In the genomic region with DNA sequence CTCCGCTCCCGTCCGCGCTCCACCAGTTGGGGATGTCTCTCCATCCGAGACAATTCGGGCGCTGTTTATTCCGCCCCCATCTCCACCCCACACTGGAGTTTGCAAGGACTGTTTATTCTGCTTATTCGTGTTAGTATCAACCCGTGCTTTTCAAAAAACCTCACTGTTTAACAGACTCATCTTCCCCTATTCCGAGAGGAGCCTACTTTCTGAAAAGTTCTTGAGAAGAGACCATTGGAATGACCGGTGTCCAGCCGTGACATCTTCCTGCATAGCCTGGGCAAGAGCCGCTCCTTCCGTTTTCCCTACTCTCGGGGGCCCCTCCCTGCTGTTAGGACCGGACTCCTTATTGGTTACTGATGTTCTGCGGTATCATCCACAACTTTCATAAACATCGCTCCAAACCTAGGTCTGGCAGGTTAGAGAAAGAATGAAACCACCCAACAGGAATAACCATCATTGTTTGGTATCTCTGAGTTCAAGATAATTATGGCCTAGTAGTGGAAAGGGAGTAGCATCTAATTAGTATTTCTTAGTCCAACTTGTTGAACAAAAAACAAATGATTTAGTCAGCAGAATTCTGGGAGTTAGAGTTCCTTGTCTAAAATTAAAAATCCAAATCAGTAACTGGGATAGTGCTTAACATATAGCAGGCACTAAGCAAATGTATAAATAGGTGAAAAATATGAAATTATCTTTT, we compare ENCODE assay signal across 8 cellular contexts. TPM values are rescaled to one million over a fixed set of nuclear protein-coding genes. Genes with fewer than 3 reads are reported as not detected.
DNase-seq lines count a peak whose midpoint lies in the region; ATAC-seq and TF ChIP-seq lines count a peak whose summit lies in the region.

No MANE protein-coding gene starts in this region.

- H3K9me3 ChIP-seq in CD4-positive, CD25-positive, alpha-beta regulatory T cell (ENCODE audit: control insufficient read depth in 2 of 2, low read length in 2 of 2), result no peaks in the 10 kb centered on the region
- no peaks in the 10 kb centered on the region for H3K9me3 ChIP-seq in fibroblast of lung (ENCODE audit: control insufficient read depth, insufficient read depth, low read depth, low read length)
- H3K9me3 ChIP-seq in muscle layer of duodenum (ENCODE audit: control insufficient read depth in 1 of 2, low read length in 2 of 2), result no peaks in the 10 kb centered on the region

- H3K27me3 Mint-ChIP-seq in CD4-positive, CD25-positive, alpha-beta regulatory T cell, result peaks cover 6% of the 10 kb centered on the region
- peaks cover 5% of the 10 kb centered on the region for H3K27me3 Mint-ChIP-seq in activated T-cell treated with anti-CD3 and anti-CD28 coated beads, Interleukin-2, amount 50 U/mL, for 72 hours (ENCODE audit: low read depth)

- H3K4me1 ChIP-seq in CD4-positive, CD25-positive, alpha-beta regulatory T cell (ENCODE audit: control insufficient read depth, insufficient read depth, low read length, poor library complexity, severe bottlenecking), result peaks cover 31% of the 10 kb centered on the region
- H3K4me1 ChIP-seq in fibroblast of lung (ENCODE audit: control insufficient read depth, extremely low read depth, insufficient read depth, low read length), result no peaks in the 10 kb centered on the region
- peaks cover 5 to 26% of the 10 kb centered on the region in 2 donors for H3K4me1 ChIP-seq in muscle layer of duodenum (ENCODE audit: control insufficient read depth in 1 of 2, insufficient read depth in 2 of 2, low read length in 2 of 2)

- H3K4me2 ChIP-seq in fibroblast of lung (ENCODE audit: extremely low read depth, insufficient read depth, low read length), result peak overlapping the region; percentile 79

- peak overlapping the region; percentile 68 for H2AFZ ChIP-seq in fibroblast of lung (ENCODE audit: low read length)

- peak in 2 of 3 donors; percentile 35 to 44 for DNase-seq in CD4-positive, CD25-positive, alpha-beta regulatory T cell
- DNase-seq in HPDE6-E6E7 (ENCODE audit: extremely low spot score), result peak; percentile 79
- peak; percentile 72 for DNase-seq in NOMO-1 treated with dmso at 0.1 percent for 144 hours (lab: John Stamatoyannopoulos, UW; ENCODE audit: unreplicated experiment)
- DNase-seq in activated T-cell treated with anti-CD3 and anti-CD28 coated beads, Interleukin-2, amount 50 U/mL, for 72 hours, result peak; percentile 46 to 53
- DNase-seq in fibroblast of lung (ENCODE audit: low read depth in 2 of 2), result peak; percentile 86 to 89
- peak; percentile 75 for DNase-seq in stromal cell of bone marrow (ENCODE audit: low read depth)

- H3K4me1 Mint-ChIP-seq in CD4-positive, CD25-positive, alpha-beta regulatory T cell, result peaks cover 8 to 43% (median 37%) of the 10 kb centered on the region in 4 donors
- H3K4me1 Mint-ChIP-seq in activated T-cell treated with anti-CD3 and anti-CD28 coated beads, Interleukin-2, amount 50 U/mL, for 72 hours (ENCODE audit: low read depth), result peaks cover 46% of the 10 kb centered on the region

- no peak for TF ChIP-seq CTCF in fibroblast of lung (conservative IDR thresholded peaks at IDR 0.05 in 1 of 2, IDR thresholded peaks at IDR 0.05 in 1 of 2; ENCODE audit: low read depth in 1 of 2, low read length in 2 of 2)

- peak overlapping the region; percentile 96 for H3K9ac ChIP-seq in fibroblast of lung (ENCODE audit: insufficient read depth, low read length)

- H3K79me2 ChIP-seq in fibroblast of lung (ENCODE audit: control insufficient read depth, insufficient read depth, low read length), result peaks cover 43% of the 10 kb centered on the region

- ATAC-seq in CD4-positive, CD25-positive, alpha-beta regulatory T cell (ENCODE audit: low read depth in 2 of 2), result no peak
- peak; percentile 13 for ATAC-seq in GM19372 (IDR thresholded peaks at IDR 0.05; ENCODE audit: low read depth, unreplicated experiment)
- peak; percentile 14 to 47 for ATAC-seq in activated T-cell treated with anti-CD3 and anti-CD28 coated beads, Interleukin-2, amount 50 U/mL, for 72 hours (replicated peaks in 1 of 2)

- peaks cover 0 to 1% (median 0%) of the 10 kb centered on the region in 7 donors for H3K9me3 Mint-ChIP-seq in CD4-positive, CD25-positive, alpha-beta regulatory T cell
- no peaks in the 10 kb centered on the region for H3K9me3 Mint-ChIP-seq in activated T-cell treated with anti-CD3 and anti-CD28 coated beads, Interleukin-2, amount 50 U/mL, for 72 hours

- H3K36me3 Mint-ChIP-seq in CD4-positive, CD25-positive, alpha-beta regulatory T cell, result peaks cover 10% of the 10 kb centered on the region
- peaks cover 6 to 10% of the 10 kb centered on the region in 2 donors for H3K36me3 Mint-ChIP-seq in activated T-cell treated with anti-CD3 and anti-CD28 coated beads, Interleukin-2, amount 50 U/mL, for 72 hours (ENCODE audit: insufficient read depth in 2 of 2)

- peak overlapping the region; percentile 93 for H3K4me3 ChIP-seq in CD4-positive, CD25-positive, alpha-beta regulatory T cell (ENCODE audit: low read depth, low read length)
- H3K4me3 ChIP-seq in fibroblast of lung (replicated peaks in 1 of 4; ENCODE audit: control extremely low read depth in 1 of 4, insufficient read depth in 1 of 4, low read depth in 3 of 4, low read length in 4 of 4) (peak overlapping the region; percentile 64 to 90 (median 82)), muscle layer of duodenum (ENCODE audit: low read depth in 1 of 2, low read length in 2 of 2) (peak overlapping the region; percentile 85 to 92)

- peak overlapping the region; percentile 99 for H3K27ac Mint-ChIP-seq in CD4-positive, CD25-positive, alpha-beta regulatory T cell
- peak overlapping the region; percentile 99 for H3K27ac Mint-ChIP-seq in activated T-cell treated with anti-CD3 and anti-CD28 coated beads, Interleukin-2, amount 50 U/mL, for 72 hours

- peak overlapping the region; percentile 92 for H3K27ac ChIP-seq in CD4-positive, CD25-positive, alpha-beta regulatory T cell (ENCODE audit: insufficient read depth, low read length, poor library complexity, severe bottlenecking)
- H3K27ac ChIP-seq in fibroblast of lung (ENCODE audit: insufficient read depth, low read length) (peak overlapping the region; percentile 96), muscle layer of duodenum (ENCODE audit: low read length) (peak overlapping the region; percentile 97)

- H4K20me1 ChIP-seq in fibroblast of lung (ENCODE audit: control insufficient read depth, extremely low read depth, insufficient read depth, low read length), result no peaks in the 10 kb centered on the region

- no peaks in the 10 kb centered on the region for H3K27me3 ChIP-seq in CD4-positive, CD25-positive, alpha-beta regulatory T cell (ENCODE audit: control insufficient read depth, insufficient read depth, low read length)
- H3K27me3 ChIP-seq in fibroblast of lung (ENCODE audit: control insufficient read depth, insufficient read depth, low read length), result no peaks in the 10 kb centered on the region
- H3K27me3 ChIP-seq in muscle layer of duodenum (ENCODE audit: low read depth, low read length), result no peaks in the 10 kb centered on the region

- H3K4me3 Mint-ChIP-seq in CD4-positive, CD25-positive, alpha-beta regulatory T cell, result peak overlapping the region; percentile 92 to 100 (median 98)
- H3K4me3 Mint-ChIP-seq in activated T-cell treated with anti-CD3 and anti-CD28 coated beads, Interleukin-2, amount 50 U/mL, for 72 hours, result peak overlapping the region; percentile 99 to 100

- H3K36me3 ChIP-seq in CD4-positive, CD25-positive, alpha-beta regulatory T cell (ENCODE audit: control insufficient read depth, insufficient read depth, low read length), result peaks cover under 1% of the 10 kb centered on the region
- no peaks in the 10 kb centered on the region for H3K36me3 ChIP-seq in fibroblast of lung (ENCODE audit: control insufficient read depth, insufficient read depth, low read length)
- peaks cover under 1 to 6% of the 10 kb centered on the region in 2 donors for H3K36me3 ChIP-seq in muscle layer of duodenum (ENCODE audit: control insufficient read depth in 1 of 2, insufficient read depth in 2 of 2, low read length in 2 of 2)

RNA-seq across cellular contexts. Expression of gene STXBP3, which starts 0.8 kb away (rescaled TPM):
- 71.8 TPM for total RNA-seq in CD4-positive, CD25-positive, alpha-beta regulatory T cell
- 10 to 100 TPM; 43.5 to 56.3 (median 53.2) TPM for polyA plus RNA-seq in CD4-positive, CD25-positive, alpha-beta regulatory T cell
- 10 to 100 TPM; 45.0 to 45.5 TPM for total RNA-seq in activated T-cell treated with anti-CD3 and anti-CD28 coated beads, Interleukin-2, amount 50 U/mL, for 72 hours
- total RNA-seq in fibroblast of lung, result 71.0 and 75.0 TPM in 2 replicates
- 51.8 and 55.3 TPM in 2 replicates for polyA plus RNA-seq in fibroblast of lung
- polyA plus RNA-seq in fibroblast of lung (2012), result 28.7 and 36.7 TPM in 2 replicates
- 0.11 and 0.51 TPM in 2 replicates for polyA minus RNA-seq in fibroblast of lung (ENCODE audit: low replicate concordance)

RNA-seq across cellular contexts. Expression of gene FNDC7, which starts 34.6 kb away (rescaled TPM):
- total RNA-seq in CD4-positive, CD25-positive, alpha-beta regulatory T cell, result 0.20 TPM
- not detected for polyA plus RNA-seq in CD4-positive, CD25-positive, alpha-beta regulatory T cell
- under 1 TPM; 0.14 to 0.26 TPM for total RNA-seq in activated T-cell treated with anti-CD3 and anti-CD28 coated beads, Interleukin-2, amount 50 U/mL, for 72 hours
- under 0.01 and 0.17 TPM in 2 replicates for total RNA-seq in fibroblast of lung
- polyA plus RNA-seq in fibroblast of lung, result 0.03 and 0.06 TPM in 2 replicates
- polyA plus RNA-seq in fibroblast of lung (2012), result 0.08 TPM in 1 of 2 replicates, not detected in the other
- polyA minus RNA-seq in fibroblast of lung (ENCODE audit: low replicate concordance), result 2.3 TPM in 1 of 2 replicates, not detected in the other

RNA-seq across cellular contexts. Expression of gene PRPF38B, which starts 55.2 kb away (rescaled TPM):
- total RNA-seq in CD4-positive, CD25-positive, alpha-beta regulatory T cell, result 132 TPM
- 10 to 100 TPM; 18.9 to 31.4 (median 20.2) TPM for polyA plus RNA-seq in CD4-positive, CD25-positive, alpha-beta regulatory T cell
- 10 to 100 TPM; 86.3 to 87.4 TPM for total RNA-seq in activated T-cell treated with anti-CD3 and anti-CD28 coated beads, Interleukin-2, amount 50 U/mL, for 72 hours
- total RNA-seq in fibroblast of lung, result 11.6 and 17.8 TPM in 2 replicates
- polyA plus RNA-seq in fibroblast of lung, result 27.2 and 28.8 TPM in 2 replicates
- polyA plus RNA-seq in fibroblast of lung (2012), result 25.0 and 26.1 TPM in 2 replicates
- polyA minus RNA-seq in fibroblast of lung (ENCODE audit: low replicate concordance), result 4.1 and 6.8 TPM in 2 replicates

Comparison
In these comparisons a context has a peak if more than half of its experiments do, and no peak if none do; other contexts are left out.
1. ATAC-seq: peak in GM19372 (single experiment) and activated T-cell treated with anti-CD3 and anti-CD28 coated beads, Interleukin-2, amount 50 U/mL, for 72 hours (2 of 2); none in CD4-positive, CD25-positive, alpha-beta regulatory T cell (0 of 2).
2. Peak in every context shown above with its lines, with median percentiles within 50 percentile points of each other: DNase-seq, H3K27ac ChIP-seq and H3K4me3 ChIP-seq.